8 cellular contexts compared by ENCODE assay signal in genomic region chr6:129748901-129749748, GRCh38. TPM values are rescaled to one million over a fixed set of nuclear protein-coding genes. Genes with fewer than 3 reads are reported as not detected.
A peak's percentile ranks its signal among the peaks of the same experiment; 100 is the strongest.
DNase-seq lines count a peak whose midpoint lies in the region; ATAC-seq and TF ChIP-seq lines count a peak whose summit lies in the region.

No MANE protein-coding gene starts in this region.

- H3K27ac ChIP-seq in heart right ventricle (peak overlapping the region in 9 of 10 donors; percentile 36 to 80 (median 45)), upper lobe of right lung (peak overlapping the region; percentile 53)

- no peaks in the 10 kb centered on the region for H3K9me3 Mint-ChIP-seq in T-helper 1 cell treated with Interleukin-12 subunit alpha and Interleukin-12 subunit beta and Interleukin-4 antibody, amounts not matched to agents 30 μg/mL and 1 μg/mL, for 36 hours

- peak overlapping the region; percentile 80 for H3K27ac Mint-ChIP-seq in T-helper 1 cell treated with Interleukin-12 subunit alpha and Interleukin-12 subunit beta and Interleukin-4 antibody, amounts not matched to agents 30 μg/mL and 1 μg/mL, for 36 hours

- DNase-seq in heart right ventricle: no peak
- DNase-seq in Right ventricle myocardium superior: no peak
- peak; percentile 57 to 73 for DNase-seq in foreskin fibroblast
- DNase-seq in upper lobe of right lung: no peak
- DNase-seq in GOT3 (lab: John Stamatoyannopoulos, UW): no peak
- no peak for DNase-seq in mucosa of descending colon

- peaks cover 42% of the 10 kb centered on the region for H3K4me1 Mint-ChIP-seq in T-helper 1 cell treated with Interleukin-12 subunit alpha and Interleukin-12 subunit beta and Interleukin-4 antibody, amounts not matched to agents 30 μg/mL and 1 μg/mL, for 36 hours (ENCODE audit: low read depth)

- intact Hi-C loops in heart right ventricle (cut with DNase I) (loop anchor here in 3 of 10 donors (5.0 to 10.0 kb wide), 3 partner anchors 152 to 254 kb away; no protein-coding TSS in a partner anchor), Right ventricle myocardium superior (cut with DNase I) (no loop called here), upper lobe of right lung (cut with DNase I) (no loop called here), mucosa of descending colon (cut with DNase I, micrococcal nuclease) (no loop called here)

- WGBS in heart right ventricle, 2 donors: 81 to 83% methylated on average over 7 of the region's 7 CpGs

- ATAC-seq in heart right ventricle: no peak
- no peak for ATAC-seq in Right ventricle myocardium superior (ENCODE audit: poor library complexity)
- ATAC-seq in upper lobe of right lung: no peak
- ATAC-seq in HG03097 (IDR thresholded peaks at IDR 0.05; ENCODE audit: low FRiP score, unreplicated experiment): no peak
- ATAC-seq in mucosa of descending colon: no peak

- H3K9me3 ChIP-seq in heart right ventricle (no peaks in the 10 kb centered on the region), upper lobe of right lung (no peaks in the 10 kb centered on the region), mucosa of descending colon (no peaks in the 10 kb centered on the region)

- peak overlapping the region; percentile 65 for H3K4me3 Mint-ChIP-seq in T-helper 1 cell treated with Interleukin-12 subunit alpha and Interleukin-12 subunit beta and Interleukin-4 antibody, amounts not matched to agents 30 μg/mL and 1 μg/mL, for 36 hours

- H3K4me3 ChIP-seq in heart right ventricle: peak overlapping the region in 1 of 10 donors; percentile 4
- H3K4me3 ChIP-seq in foreskin fibroblast (ENCODE audit: low read depth in 1 of 2, low read length in 2 of 2): no peak overlapping the region
- H3K4me3 ChIP-seq in upper lobe of right lung: no peak overlapping the region
- no peak overlapping the region for H3K4me3 ChIP-seq in mucosa of descending colon

- no peaks in the 10 kb centered on the region for H3K27me3 Mint-ChIP-seq in T-helper 1 cell treated with Interleukin-12 subunit alpha and Interleukin-12 subunit beta and Interleukin-4 antibody, amounts not matched to agents 30 μg/mL and 1 μg/mL, for 36 hours (ENCODE audit: low read depth)

- H3K36me3 ChIP-seq in heart right ventricle (no peaks in the 10 kb centered on the region), upper lobe of right lung (no peaks in the 10 kb centered on the region), mucosa of descending colon (ENCODE audit: low read depth) (no peaks in the 10 kb centered on the region)

- TF ChIP-seq CTCF in heart right ventricle (IDR thresholded peaks at IDR 0.05): no peak
- no peak for TF ChIP-seq CTCF in foreskin fibroblast (IDR thresholded peaks at IDR 0.05; ENCODE audit: low read depth, low read length)
- TF ChIP-seq CTCF in upper lobe of right lung (IDR thresholded peaks at IDR 0.05): no peak
- TF ChIP-seq CTCF in mucosa of descending colon (IDR thresholded peaks at IDR 0.05): no peak

- H3K4me1 ChIP-seq in heart right ventricle (peaks cover 0 to 54% (median 30%) of the 10 kb centered on the region in 9 donors), upper lobe of right lung (peaks cover 31% of the 10 kb centered on the region), mucosa of descending colon (ENCODE audit: low read depth) (peaks cover 3% of the 10 kb centered on the region)

- H3K27me3 ChIP-seq in heart right ventricle (no peaks in the 10 kb centered on the region), upper lobe of right lung (no peaks in the 10 kb centered on the region)

- H3K36me3 Mint-ChIP-seq in T-helper 1 cell treated with Interleukin-12 subunit alpha and Interleukin-12 subunit beta and Interleukin-4 antibody, amounts not matched to agents 30 μg/mL and 1 μg/mL, for 36 hours (ENCODE audit: low read depth): no peaks in the 10 kb centered on the region

RNA-seq across cellular contexts. Expression of gene ARHGAP18, which starts 39.1 kb away (rescaled TPM):
- total RNA-seq in heart right ventricle (10 to 100 TPM in 1 of 10 donors, 1 to 10 TPM in 9; 3.4 to 15.4 (median 4.2) TPM), Right ventricle myocardium superior (7.9 TPM), upper lobe of right lung (60.8 TPM), mucosa of descending colon (10 to 100 TPM; 17.6 to 24.3 (median 20.1) TPM)
- 1 to 10 TPM; 2.2 to 3.8 TPM for polyA plus RNA-seq in heart right ventricle

Comparison
In these comparisons a context has a peak if more than half of its experiments do, and no peak if none do; other contexts are left out.
1. DNase-seq: peak in foreskin fibroblast (2 of 2); none in heart right ventricle (0 of 2), Right ventricle myocardium superior (single experiment), upper lobe of right lung (single experiment), GOT3 (single experiment) and mucosa of descending colon (0 of 3).